Comparison of ENCODE assay signal across 2 cellular contexts in the genomic region with DNA sequence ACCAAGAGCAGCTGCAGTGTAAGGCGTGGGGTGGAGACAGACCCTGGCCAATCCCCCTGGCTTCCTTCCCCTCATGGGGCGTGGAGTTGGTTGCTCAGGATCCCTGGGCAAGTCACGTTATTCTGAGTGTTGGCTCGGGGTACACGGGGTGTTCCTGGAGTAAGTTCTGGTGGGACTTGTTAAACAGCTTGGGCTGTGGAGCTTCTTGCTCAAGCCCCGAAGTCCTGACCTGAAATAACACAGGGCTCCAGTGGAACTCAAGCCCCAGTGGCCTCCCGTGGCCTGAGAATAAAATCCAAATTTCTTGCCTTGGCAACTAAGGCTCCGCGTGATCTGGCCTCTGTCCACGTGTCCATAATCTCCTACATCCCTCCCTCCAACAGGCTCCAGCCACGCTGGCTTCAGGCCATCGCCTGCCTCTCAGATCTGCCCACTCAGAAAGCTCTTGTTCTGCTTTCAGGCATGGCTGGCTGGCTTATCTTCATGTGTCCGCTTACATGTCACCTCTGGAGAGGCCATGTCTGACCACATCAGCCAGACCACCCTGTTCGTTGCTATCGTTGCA.
TF ChIP-seq lines count a peak whose summit lies in the region.

No MANE protein-coding gene starts in this region.

TF ChIP-seq in IMR-90, 13 proteins besides CTCF, POLR2A, EP300 and RAD21:
- TF ChIP-seq BHLHE40 (IDR thresholded peaks at IDR 0.05; ENCODE audit: low read depth, low read length) (no peak), RCOR1 (IDR thresholded peaks at IDR 0.05; ENCODE audit: insufficient replicate concordance, low read length) (no peak)
- TF ChIP-seq, protein P1, sequence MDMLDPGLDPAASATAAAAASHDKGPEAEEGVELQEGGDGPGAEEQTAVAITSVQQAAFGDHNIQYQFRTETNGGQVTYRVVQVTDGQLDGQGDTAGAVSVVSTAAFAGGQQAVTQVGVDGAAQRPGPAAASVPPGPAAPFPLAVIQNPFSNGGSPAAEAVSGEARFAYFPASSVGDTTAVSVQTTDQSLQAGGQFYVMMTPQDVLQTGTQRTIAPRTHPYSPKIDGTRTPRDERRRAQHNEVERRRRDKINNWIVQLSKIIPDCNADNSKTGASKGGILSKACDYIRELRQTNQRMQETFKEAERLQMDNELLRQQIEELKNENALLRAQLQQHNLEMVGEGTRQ (IDR thresholded peaks at IDR 0.05; ENCODE audit: low read depth, low read length): peak; percentile 81; the same call in 1 of the 2 replicates
TF ChIP-seq in IMR-90: peak in this region for 1.

TF ChIP-seq in HepG2, 621 proteins besides CTCF, POLR2A, EP300 and RAD21:
- TF ChIP-seq ZBTB21 (CRISPR knock-in tag; IDR thresholded peaks at IDR 0.05) (no peak), SATB2 (CRISPR knock-in tag; IDR thresholded peaks at IDR 0.05) (no peak), U2AF2 (IDR thresholded peaks at IDR 0.05; ENCODE audit: low read depth, low read length) (no peak), CBX2 (IDR thresholded peaks at IDR 0.05; ENCODE audit: low read depth, low read length) (no peak), CBX2 (CRISPR knock-in tag; IDR thresholded peaks at IDR 0.05; ENCODE audit: low read depth) (no peak), ZNF180 (CRISPR knock-in tag; IDR thresholded peaks at IDR 0.05; ENCODE audit: borderline replicate concordance, low read depth) (no peak), HMGA1 (CRISPR knock-in tag; conservative IDR thresholded peaks at IDR 0.05) (no peak), ZNF713 (CRISPR knock-in tag; IDR thresholded peaks at IDR 0.05) (no peak)
- TF ChIP-seq, protein P2, sequence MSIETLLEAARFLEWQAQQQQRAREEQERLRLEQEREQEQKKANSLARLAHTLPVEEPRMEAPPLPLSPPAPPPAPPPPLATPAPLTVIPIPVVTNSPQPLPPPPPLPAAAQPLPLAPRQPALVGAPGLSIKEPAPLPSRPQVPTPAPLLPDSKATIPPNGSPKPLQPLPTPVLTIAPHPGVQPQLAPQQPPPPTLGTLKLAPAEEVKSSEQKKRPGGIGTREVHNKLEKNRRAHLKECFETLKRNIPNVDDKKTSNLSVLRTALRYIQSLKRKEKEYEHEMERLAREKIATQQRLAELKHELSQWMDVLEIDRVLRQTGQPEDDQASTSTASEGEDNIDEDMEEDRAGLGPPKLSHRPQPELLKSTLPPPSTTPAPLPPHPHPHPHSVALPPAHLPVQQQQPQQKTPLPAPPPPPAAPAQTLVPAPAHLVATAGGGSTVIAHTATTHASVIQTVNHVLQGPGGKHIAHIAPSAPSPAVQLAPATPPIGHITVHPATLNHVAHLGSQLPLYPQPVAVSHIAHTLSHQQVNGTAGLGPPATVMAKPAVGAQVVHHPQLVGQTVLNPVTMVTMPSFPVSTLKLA (IDR thresholded peaks at IDR 0.05): 0 out of 2 replicates have a peak, but pooled peaks have one; percentile 22
TF ChIP-seq in HepG2: peak in this region for 1.
